ENCODE assay signal across 28 cellular contexts in genomic region chr2:180790891-180791290, GRCh38.
DNase-seq lines count a peak whose midpoint lies in the region; ATAC-seq and TF ChIP-seq lines count a peak whose summit lies in the region.
"Had no signal": no experiment of that assay in that cellular context is flagged by ENCODE, and none has a peak within 500 bp of the region (broad histone marks: within the 10 kb centered on the region; RNA-seq: fewer than 3 reads in every experiment).

No MANE protein-coding gene starts in this region.

- in situ Hi-C loops in Panc1 (cut with HindIII; ENCODE audit: low pct_unique_long_range_greater_than_20kb, low sequenced_read_pairs), result no loop called here

- no peaks in the 10 kb centered on the region for H3K36me3 ChIP-seq in Panc1 (ENCODE audit: control insufficient read depth, insufficient read depth, low read length)
- H3K36me3 ChIP-seq: ascending aorta, gastrocnemius medialis, neural progenitor cell, SJCRH30, suprapubic skin had no signal

- H3K27ac ChIP-seq in Panc1 (ENCODE audit: low read length), result no peak overlapping the region
- H3K27ac ChIP-seq: ascending aorta, dorsolateral prefrontal cortex, gastrocnemius medialis, neural progenitor cell, parathyroid adenoma, SJCRH30, suprapubic skin had no signal

- no peaks in the 10 kb centered on the region for H3K4me1 ChIP-seq in Panc1 (ENCODE audit: control insufficient read depth, insufficient read depth, low read length)
- H3K4me1 ChIP-seq: ascending aorta, Caco-2, gastrocnemius medialis, neural progenitor cell, parathyroid adenoma, SJCRH30, suprapubic skin had no signal

- TF ChIP-seq CTCF in Panc1 (IDR thresholded peaks at IDR 0.05) (no peak), choroid plexus epithelial cell (conservative IDR thresholded peaks at IDR 0.05; ENCODE audit: low read depth, low read length) (no peak), fibroblast of villous mesenchyme (IDR thresholded peaks at IDR 0.05; ENCODE audit: insufficient read depth, low read depth, low read length) (no peak)

- POLR2A ChIA-PET in Panc1 (lab: Charles Lee), result no interaction called here

- H3K4me3 ChIP-seq in Panc1 (ENCODE audit: low read depth in 2 of 2, low read length in 2 of 2) (no peak overlapping the region), choroid plexus epithelial cell (ENCODE audit: low read depth, low read length) (no peak overlapping the region), fibroblast of villous mesenchyme (ENCODE audit: low read depth, low read length) (no peak overlapping the region)
- H3K4me3 ChIP-seq: ascending aorta, dorsolateral prefrontal cortex, gastrocnemius medialis, neural progenitor cell, SJCRH30, suprapubic skin had no signal

- no peaks in the 10 kb centered on the region for H3K9me3 ChIP-seq in Panc1 (ENCODE audit: control insufficient read depth, insufficient read depth, low read depth, low read length)
- H3K9me3 ChIP-seq: ascending aorta, Caco-2, gastrocnemius medialis, SJCRH30, suprapubic skin had no signal

- CTCF ChIA-PET in Panc1 (lab: Charles Lee), result no interaction called here

- no TSS peak for BruUV-seq in Panc1 (replicated peaks; lab: Mats Ljungman, UMichigan)

- intact Hi-C loops in Panc1 (cut with micrococcal nuclease; ENCODE audit: unreplicated experiment), result no loop called here

- H3K27me3 ChIP-seq in Panc1 (ENCODE audit: control insufficient read depth, insufficient read depth, low read length), result no peaks in the 10 kb centered on the region
- H3K27me3 ChIP-seq: ascending aorta, dorsolateral prefrontal cortex, gastrocnemius medialis, neural progenitor cell, SJCRH30, suprapubic skin had no signal

- DNase-seq in EH (ENCODE audit: low read depth), result peak; percentile 21
- DNase-seq in Panc1 (ENCODE audit: low read depth, low spot score), result peak; percentile 10
- peak; percentile 60 for DNase-seq in choroid plexus epithelial cell (ENCODE audit: low read depth)
- peak; percentile 13 for DNase-seq in fibroblast of villous mesenchyme (ENCODE audit: low read depth)
- DNase-seq in NCI-H2227 treated with DMSO at 0.1 percent for 48 hours (lab: John Stamatoyannopoulos, UW), result no peak
- no peak for DNase-seq in NOMO-1 (lab: John Stamatoyannopoulos, UW; ENCODE audit: unreplicated experiment in 2 of 2)
- DNase-seq in activated gamma-delta T cell treated with Interleukin-2 at 50 U/mL for 16 hours, result no peak
- no peak for DNase-seq in activated effector memory CD4-positive, alpha-beta T cell treated with anti-CD3 and anti-CD28 coated beads, Interleukin-2, amount 50 U/mL, for 16 hours
- DNase-seq: ACHN; activated CD4-positive, alpha-beta T cell treated with anti-CD3 and anti-CD28 coated beads, Interleukin-2, amount 50 U/mL, for 48 hours; C1 segment of cervical spinal cord; Caco-2; dorsolateral prefrontal cortex; gastrocnemius medialis; NCI-H1048; NCI-H1694; NCI-H2171 treated with DMSO at 0.1 percent for 48 hours; NCI-H526 treated with DMSO at 0.1 percent for 48 hours; right cardiac atrium; SJCRH30; stimulated activated CD4-positive, alpha-beta T cell treated with anti-CD3 and anti-CD28 coated beads, Interleukin-4, amount 100 ng/mL, for 24 hours; stimulated activated naive B cell treated with anti-CD40 and anti-IgM and Interleukin-4, amounts not matched to agents 10 μg/mL and 1 μg/mL and 100 μg/mL, for 72 hours had no signal

- no peak for ATAC-seq in Panc1
- ATAC-seq: activated naive CD4-positive, alpha-beta T cell treated with anti-CD3 and anti-CD28 coated beads, Interleukin-2, amount 50 U/mL, for 72 hours; activated T-helper 17 cell treated with anti-CD3 and anti-CD28 coated beads, Interleukin-2, amount 50 U/mL, for 72 hours; gastrocnemius medialis; right cardiac atrium; stimulated activated naive B cell treated with anti-CD40 and anti-IgM and Interleukin-4, amounts not matched to agents 10 μg/mL and 1 μg/mL and 100 μg/mL, for 72 hours had no signal

Comparison
In these comparisons a context has a peak if more than half of its experiments do, and no peak if none do; other contexts are left out.
1. DNase-seq: peak in EH (single experiment), Panc1 (single experiment), choroid plexus epithelial cell (single experiment) and fibroblast of villous mesenchyme (single experiment); none in NCI-H2227 treated with DMSO at 0.1 percent for 48 hours (single experiment), NOMO-1 (0 of 2), activated gamma-delta T cell treated with Interleukin-2 at 50 U/mL for 16 hours (single experiment) and activated effector memory CD4-positive, alpha-beta T cell treated with anti-CD3 and anti-CD28 coated beads, Interleukin-2, amount 50 U/mL, for 16 hours (single experiment).